ENCODE assay signal across 1 cellular context in the genomic region with DNA sequence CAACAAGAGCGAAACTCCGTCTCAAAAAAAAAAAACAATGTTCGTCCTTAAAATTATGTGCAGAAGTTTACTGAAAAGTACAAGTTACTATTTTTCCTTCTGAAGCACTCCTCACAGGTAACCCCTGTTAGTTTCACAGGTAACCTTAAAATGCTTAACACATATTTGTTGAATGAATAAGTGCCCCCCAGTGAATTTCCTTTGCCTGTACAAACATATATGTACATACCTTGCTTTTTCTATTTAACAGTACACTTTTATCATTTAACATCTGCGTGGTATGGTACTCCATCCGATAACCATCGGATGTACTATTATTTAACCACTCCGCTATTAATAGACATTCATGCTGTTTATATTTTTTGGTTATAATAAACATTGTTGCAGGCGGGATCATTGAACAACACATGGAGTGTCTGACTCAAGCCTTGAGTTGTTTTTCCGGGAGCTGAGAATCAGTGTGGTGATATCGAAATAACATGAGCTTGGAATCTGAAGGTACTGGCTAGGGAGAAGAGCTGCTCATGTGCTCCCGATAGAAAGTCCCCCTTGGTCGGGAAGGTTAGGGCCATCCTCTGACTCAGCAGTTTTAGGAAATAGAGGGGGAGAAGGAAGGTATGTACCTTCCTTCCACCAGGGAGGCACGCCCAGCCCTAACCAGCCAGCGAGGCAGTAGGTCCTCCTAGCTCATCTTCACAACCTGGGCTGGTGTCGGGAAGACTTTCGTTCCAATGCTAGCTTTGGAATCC.
A peak's percentile ranks its signal among the peaks of the same experiment; 100 is the strongest.
TF ChIP-seq lines count a peak whose summit lies in the region.

No MANE protein-coding gene starts in this region.

TF ChIP-seq in HepG2, 621 proteins besides CTCF, POLR2A, EP300 and RAD21 (continued from another document and continues in another):
- TF ChIP-seq IKZF1 (IDR thresholded peaks at IDR 0.05) (no peak), ZBTB38 (CRISPR knock-in tag; IDR thresholded peaks at IDR 0.05) (peak; percentile 72; the same call in 1 of the 2 replicates), TEAD3 (CRISPR knock-in tag; optimal IDR thresholded peaks at IDR 0.05; ENCODE audit: borderline replicate concordance) (peak; percentile 20), ERF (CRISPR knock-in tag; IDR thresholded peaks at IDR 0.05) (no peak), ZMYM3 (CRISPR knock-in tag; IDR thresholded peaks at IDR 0.05) (0 out of 2 replicates have a peak, but pooled peaks have one; percentile 22), ZNF383 (CRISPR knock-in tag; IDR thresholded peaks at IDR 0.05; ENCODE audit: borderline replicate concordance) (no peak), ARID2 (CRISPR knock-in tag; IDR thresholded peaks at IDR 0.05; ENCODE audit: borderline replicate concordance) (no peak), ZNF605 (CRISPR knock-in tag; IDR thresholded peaks at IDR 0.05) (no peak), SMAD3 (CRISPR knock-in tag; IDR thresholded peaks at IDR 0.05) (no peak), HIVEP1 (CRISPR knock-in tag; IDR thresholded peaks at IDR 0.05) (no peak), POLR2G (IDR thresholded peaks at IDR 0.05; ENCODE audit: low read depth, low read length) (no peak), MAFG (CRISPR knock-in tag; IDR thresholded peaks at IDR 0.05) (peak; percentile 81), ZNF563 (CRISPR knock-in tag; IDR thresholded peaks at IDR 0.05) (no peak), ISX (CRISPR knock-in tag; conservative IDR thresholded peaks at IDR 0.05) (no peak), TOPORS (CRISPR knock-in tag; IDR thresholded peaks at IDR 0.05) (no peak), ADNP (CRISPR knock-in tag; IDR thresholded peaks at IDR 0.05) (no peak), SRSF9 (IDR thresholded peaks at IDR 0.05; ENCODE audit: borderline replicate concordance, insufficient read depth, low read depth, low read length, poor library complexity, severe bottlenecking) (no peak), JUNB (CRISPR knock-in tag; IDR thresholded peaks at IDR 0.05; ENCODE audit: borderline replicate concordance) (no peak)
- TF ChIP-seq, protein P1, sequence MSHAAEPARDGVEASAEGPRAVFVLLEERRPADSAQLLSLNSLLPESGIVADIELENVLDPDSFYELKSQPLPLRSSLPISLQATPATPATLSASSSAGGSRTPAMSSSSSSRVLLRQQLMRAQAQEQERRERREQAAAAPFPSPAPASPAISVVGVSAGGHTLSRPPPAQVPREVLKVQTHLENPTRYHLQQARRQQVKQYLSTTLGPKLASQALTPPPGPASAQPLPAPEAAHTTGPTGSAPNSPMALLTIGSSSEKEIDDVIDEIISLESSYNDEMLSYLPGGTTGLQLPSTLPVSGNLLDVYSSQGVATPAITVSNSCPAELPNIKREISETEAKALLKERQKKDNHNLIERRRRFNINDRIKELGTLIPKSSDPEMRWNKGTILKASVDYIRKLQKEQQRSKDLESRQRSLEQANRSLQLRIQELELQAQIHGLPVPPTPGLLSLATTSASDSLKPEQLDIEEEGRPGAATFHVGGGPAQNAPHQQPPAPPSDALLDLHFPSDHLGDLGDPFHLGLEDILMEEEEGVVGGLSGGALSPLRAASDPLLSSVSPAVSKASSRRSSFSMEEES (CRISPR knock-in tag; IDR thresholded peaks at IDR 0.05): no peak
- TF ChIP-seq, protein P2, sequence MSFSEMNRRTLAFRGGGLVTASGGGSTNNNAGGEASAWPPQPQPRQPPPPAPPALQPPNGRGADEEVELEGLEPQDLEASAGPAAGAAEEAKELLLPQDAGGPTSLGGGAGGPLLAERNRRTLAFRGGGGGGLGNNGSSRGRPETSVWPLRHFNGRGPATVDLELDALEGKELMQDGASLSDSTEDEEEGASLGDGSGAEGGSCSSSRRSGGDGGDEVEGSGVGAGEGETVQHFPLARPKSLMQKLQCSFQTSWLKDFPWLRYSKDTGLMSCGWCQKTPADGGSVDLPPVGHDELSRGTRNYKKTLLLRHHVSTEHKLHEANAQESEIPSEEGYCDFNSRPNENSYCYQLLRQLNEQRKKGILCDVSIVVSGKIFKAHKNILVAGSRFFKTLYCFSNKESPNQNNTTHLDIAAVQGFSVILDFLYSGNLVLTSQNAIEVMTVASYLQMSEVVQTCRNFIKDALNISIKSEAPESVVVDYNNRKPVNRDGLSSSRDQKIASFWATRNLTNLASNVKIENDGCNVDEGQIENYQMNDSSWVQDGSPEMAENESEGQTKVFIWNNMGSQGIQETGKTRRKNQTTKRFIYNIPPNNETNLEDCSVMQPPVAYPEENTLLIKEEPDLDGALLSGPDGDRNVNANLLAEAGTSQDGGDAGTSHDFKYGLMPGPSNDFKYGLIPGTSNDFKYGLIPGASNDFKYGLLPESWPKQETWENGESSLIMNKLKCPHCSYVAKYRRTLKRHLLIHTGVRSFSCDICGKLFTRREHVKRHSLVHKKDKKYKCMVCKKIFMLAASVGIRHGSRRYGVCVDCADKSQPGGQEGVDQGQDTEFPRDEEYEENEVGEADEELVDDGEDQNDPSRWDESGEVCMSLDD (CRISPR knock-in tag; IDR thresholded peaks at IDR 0.05; ENCODE audit: borderline replicate concordance): no peak
- TF ChIP-seq, protein P3, sequence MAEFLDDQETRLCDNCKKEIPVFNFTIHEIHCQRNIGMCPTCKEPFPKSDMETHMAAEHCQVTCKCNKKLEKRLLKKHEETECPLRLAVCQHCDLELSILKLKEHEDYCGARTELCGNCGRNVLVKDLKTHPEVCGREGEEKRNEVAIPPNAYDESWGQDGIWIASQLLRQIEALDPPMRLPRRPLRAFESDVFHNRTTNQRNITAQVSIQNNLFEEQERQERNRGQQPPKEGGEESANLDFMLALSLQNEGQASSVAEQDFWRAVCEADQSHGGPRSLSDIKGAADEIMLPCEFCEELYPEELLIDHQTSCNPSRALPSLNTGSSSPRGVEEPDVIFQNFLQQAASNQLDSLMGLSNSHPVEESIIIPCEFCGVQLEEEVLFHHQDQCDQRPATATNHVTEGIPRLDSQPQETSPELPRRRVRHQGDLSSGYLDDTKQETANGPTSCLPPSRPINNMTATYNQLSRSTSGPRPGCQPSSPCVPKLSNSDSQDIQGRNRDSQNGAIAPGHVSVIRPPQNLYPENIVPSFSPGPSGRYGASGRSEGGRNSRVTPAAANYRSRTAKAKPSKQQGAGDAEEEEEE (CRISPR knock-in tag; IDR thresholded peaks at IDR 0.05; ENCODE audit: borderline replicate concordance): no peak
- TF ChIP-seq, protein P4, sequence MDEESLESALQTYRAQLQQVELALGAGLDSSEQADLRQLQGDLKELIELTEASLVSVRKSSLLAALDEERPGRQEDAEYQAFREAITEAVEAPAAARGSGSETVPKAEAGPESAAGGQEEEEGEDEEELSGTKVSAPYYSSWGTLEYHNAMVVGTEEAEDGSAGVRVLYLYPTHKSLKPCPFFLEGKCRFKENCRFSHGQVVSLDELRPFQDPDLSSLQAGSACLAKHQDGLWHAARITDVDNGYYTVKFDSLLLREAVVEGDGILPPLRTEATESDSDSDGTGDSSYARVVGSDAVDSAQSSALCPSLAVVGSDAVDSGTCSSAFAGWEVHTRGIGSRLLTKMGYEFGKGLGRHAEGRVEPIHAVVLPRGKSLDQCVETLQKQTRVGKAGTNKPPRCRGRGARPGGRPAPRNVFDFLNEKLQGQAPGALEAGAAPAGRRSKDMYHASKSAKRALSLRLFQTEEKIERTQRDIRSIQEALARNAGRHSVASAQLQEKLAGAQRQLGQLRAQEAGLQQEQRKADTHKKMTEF (CRISPR knock-in tag; IDR thresholded peaks at IDR 0.05): no peak
- TF ChIP-seq, protein P5, sequence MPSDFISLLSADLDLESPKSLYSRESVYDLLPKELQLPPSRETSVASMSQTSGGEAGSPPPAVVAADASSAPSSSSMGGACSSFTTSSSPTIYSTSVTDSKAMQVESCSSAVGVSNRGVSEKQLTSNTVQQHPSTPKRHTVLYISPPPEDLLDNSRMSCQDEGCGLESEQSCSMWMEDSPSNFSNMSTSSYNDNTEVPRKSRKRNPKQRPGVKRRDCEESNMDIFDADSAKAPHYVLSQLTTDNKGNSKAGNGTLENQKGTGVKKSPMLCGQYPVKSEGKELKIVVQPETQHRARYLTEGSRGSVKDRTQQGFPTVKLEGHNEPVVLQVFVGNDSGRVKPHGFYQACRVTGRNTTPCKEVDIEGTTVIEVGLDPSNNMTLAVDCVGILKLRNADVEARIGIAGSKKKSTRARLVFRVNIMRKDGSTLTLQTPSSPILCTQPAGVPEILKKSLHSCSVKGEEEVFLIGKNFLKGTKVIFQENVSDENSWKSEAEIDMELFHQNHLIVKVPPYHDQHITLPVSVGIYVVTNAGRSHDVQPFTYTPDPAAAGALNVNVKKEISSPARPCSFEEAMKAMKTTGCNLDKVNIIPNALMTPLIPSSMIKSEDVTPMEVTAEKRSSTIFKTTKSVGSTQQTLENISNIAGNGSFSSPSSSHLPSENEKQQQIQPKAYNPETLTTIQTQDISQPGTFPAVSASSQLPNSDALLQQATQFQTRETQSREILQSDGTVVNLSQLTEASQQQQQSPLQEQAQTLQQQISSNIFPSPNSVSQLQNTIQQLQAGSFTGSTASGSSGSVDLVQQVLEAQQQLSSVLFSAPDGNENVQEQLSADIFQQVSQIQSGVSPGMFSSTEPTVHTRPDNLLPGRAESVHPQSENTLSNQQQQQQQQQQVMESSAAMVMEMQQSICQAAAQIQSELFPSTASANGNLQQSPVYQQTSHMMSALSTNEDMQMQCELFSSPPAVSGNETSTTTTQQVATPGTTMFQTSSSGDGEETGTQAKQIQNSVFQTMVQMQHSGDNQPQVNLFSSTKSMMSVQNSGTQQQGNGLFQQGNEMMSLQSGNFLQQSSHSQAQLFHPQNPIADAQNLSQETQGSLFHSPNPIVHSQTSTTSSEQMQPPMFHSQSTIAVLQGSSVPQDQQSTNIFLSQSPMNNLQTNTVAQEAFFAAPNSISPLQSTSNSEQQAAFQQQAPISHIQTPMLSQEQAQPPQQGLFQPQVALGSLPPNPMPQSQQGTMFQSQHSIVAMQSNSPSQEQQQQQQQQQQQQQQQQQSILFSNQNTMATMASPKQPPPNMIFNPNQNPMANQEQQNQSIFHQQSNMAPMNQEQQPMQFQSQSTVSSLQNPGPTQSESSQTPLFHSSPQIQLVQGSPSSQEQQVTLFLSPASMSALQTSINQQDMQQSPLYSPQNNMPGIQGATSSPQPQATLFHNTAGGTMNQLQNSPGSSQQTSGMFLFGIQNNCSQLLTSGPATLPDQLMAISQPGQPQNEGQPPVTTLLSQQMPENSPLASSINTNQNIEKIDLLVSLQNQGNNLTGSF (CRISPR knock-in tag; IDR thresholded peaks at IDR 0.05): no peak
- TF ChIP-seq, protein P6, sequence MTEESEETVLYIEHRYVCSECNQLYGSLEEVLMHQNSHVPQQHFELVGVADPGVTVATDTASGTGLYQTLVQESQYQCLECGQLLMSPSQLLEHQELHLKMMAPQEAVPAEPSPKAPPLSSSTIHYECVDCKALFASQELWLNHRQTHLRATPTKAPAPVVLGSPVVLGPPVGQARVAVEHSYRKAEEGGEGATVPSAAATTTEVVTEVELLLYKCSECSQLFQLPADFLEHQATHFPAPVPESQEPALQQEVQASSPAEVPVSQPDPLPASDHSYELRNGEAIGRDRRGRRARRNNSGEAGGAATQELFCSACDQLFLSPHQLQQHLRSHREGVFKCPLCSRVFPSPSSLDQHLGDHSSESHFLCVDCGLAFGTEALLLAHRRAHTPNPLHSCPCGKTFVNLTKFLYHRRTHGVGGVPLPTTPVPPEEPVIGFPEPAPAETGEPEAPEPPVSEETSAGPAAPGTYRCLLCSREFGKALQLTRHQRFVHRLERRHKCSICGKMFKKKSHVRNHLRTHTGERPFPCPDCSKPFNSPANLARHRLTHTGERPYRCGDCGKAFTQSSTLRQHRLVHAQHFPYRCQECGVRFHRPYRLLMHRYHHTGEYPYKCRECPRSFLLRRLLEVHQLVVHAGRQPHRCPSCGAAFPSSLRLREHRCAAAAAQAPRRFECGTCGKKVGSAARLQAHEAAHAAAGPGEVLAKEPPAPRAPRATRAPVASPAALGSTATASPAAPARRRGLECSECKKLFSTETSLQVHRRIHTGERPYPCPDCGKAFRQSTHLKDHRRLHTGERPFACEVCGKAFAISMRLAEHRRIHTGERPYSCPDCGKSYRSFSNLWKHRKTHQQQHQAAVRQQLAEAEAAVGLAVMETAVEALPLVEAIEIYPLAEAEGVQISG (CRISPR knock-in tag; IDR thresholded peaks at IDR 0.05): 0 out of 2 replicates have a peak, but pooled peaks have one; percentile 19
- TF ChIP-seq, protein P7, sequence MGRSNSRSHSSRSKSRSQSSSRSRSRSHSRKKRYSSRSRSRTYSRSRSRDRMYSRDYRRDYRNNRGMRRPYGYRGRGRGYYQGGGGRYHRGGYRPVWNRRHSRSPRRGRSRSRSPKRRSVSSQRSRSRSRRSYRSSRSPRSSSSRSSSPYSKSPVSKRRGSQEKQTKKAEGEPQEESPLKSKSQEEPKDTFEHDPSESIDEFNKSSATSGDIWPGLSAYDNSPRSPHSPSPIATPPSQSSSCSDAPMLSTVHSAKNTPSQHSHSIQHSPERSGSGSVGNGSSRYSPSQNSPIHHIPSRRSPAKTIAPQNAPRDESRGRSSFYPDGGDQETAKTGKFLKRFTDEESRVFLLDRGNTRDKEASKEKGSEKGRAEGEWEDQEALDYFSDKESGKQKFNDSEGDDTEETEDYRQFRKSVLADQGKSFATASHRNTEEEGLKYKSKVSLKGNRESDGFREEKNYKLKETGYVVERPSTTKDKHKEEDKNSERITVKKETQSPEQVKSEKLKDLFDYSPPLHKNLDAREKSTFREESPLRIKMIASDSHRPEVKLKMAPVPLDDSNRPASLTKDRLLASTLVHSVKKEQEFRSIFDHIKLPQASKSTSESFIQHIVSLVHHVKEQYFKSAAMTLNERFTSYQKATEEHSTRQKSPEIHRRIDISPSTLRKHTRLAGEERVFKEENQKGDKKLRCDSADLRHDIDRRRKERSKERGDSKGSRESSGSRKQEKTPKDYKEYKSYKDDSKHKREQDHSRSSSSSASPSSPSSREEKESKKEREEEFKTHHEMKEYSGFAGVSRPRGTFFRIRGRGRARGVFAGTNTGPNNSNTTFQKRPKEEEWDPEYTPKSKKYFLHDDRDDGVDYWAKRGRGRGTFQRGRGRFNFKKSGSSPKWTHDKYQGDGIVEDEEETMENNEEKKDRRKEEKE (IDR thresholded peaks at IDR 0.05): no peak
- TF ChIP-seq, protein P8, sequence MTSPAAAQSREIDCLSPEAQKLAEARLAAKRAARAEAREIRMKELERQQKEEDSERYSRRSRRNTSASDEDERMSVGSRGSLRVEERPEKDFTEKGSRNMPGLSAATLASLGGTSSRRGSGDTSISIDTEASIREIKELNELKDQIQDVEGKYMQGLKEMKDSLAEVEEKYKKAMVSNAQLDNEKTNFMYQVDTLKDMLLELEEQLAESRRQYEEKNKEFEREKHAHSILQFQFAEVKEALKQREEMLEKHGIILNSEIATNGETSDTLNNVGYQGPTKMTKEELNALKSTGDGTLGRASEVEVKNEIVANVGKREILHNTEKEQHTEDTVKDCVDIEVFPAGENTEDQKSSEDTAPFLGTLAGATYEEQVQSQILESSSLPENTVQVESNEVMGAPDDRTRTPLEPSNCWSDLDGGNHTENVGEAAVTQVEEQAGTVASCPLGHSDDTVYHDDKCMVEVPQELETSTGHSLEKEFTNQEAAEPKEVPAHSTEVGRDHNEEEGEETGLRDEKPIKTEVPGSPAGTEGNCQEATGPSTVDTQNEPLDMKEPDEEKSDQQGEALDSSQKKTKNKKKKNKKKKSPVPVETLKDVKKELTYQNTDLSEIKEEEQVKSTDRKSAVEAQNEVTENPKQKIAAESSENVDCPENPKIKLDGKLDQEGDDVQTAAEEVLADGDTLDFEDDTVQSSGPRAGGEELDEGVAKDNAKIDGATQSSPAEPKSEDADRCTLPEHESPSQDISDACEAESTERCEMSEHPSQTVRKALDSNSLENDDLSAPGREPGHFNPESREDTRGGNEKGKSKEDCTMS (CRISPR knock-in tag; conservative IDR thresholded peaks at IDR 0.05): no peak
- TF ChIP-seq, protein P9, sequence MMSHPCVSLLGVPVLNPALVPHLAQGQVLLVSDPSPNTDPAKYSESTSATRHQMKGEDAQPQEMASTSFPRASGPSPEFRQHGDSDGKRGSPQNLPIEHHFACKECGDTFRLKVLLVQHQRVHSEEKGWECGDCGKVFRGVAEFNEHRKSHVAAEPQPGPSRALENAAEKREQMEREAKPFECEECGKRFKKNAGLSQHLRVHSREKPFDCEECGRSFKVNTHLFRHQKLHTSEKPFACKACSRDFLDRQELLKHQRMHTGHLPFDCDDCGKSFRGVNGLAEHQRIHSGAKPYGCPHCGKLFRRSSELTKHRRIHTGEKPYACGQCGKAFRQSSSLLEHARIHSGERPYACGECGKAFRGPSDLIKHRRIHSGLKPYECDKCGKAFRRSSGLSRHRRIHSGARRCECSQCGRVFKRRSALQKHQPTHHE (CRISPR knock-in tag; IDR thresholded peaks at IDR 0.05; ENCODE audit: borderline replicate concordance): no peak
